In the genomic region with DNA sequence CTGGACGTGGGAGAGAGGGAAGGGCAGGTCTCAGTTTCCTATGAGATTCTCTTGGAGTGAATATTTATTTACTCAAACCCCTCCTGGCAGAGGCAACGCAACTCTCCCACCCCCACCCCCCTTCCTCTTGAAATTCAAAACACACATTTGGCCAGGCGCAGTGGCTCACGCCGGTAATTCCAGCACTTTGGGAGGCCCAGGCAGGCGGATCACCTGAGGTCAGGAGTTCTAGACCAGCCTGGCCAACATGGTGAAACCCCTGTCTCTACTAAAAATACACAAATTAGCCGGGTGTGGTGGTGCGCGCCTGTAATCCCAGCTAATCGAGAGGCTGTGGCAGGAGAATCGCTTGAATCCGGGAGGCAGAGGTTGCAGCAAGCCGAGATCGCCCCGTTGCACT, we compare ENCODE assay signal across 13 cellular contexts. TPM values are rescaled to one million over a fixed set of nuclear protein-coding genes. Genes with fewer than 3 reads are reported as not detected.
"Had no signal": no experiment of that assay in that cellular context is flagged by ENCODE, and none has a peak within 500 bp of the region (broad histone marks: within the 10 kb centered on the region; RNA-seq: fewer than 3 reads in every experiment).

No MANE protein-coding gene starts in this region.

RNA-seq across cellular contexts. Expression of gene ADAMTS10, which starts 6.8 kb away (rescaled TPM):
- total RNA-seq: OCI-LY7, PC-3, PC-9, RPMI7951, SJCRH30, SK-MEL-5 had no signal

RNA-seq across cellular contexts. Expression of gene NFILZ, which starts 13.1 kb away (rescaled TPM):
- total RNA-seq: OCI-LY7; PC-3; PC-9; Peyer's patch; Right ventricle myocardium inferior; Right ventricle myocardium superior; RPMI7951; SJCRH30; SJSA1; SK-MEL-5; T-cell; T-helper 1 cell treated with Interleukin-12 subunit alpha and Interleukin-12 subunit beta and Interleukin-4 antibody, amounts not matched to agents 30 ng/mL and 1 ng/mL, for 36 hours had no signal
- polyA plus RNA-seq: SK-N-SH had no signal
